In genomic region chr20:57990396-57990987, GRCh38 we compare ENCODE assay signal across 13 cellular contexts.
A peak's percentile ranks its signal among the peaks of the same experiment; 100 is the strongest.
DNase-seq lines count a peak whose midpoint lies in the region; ATAC-seq and TF ChIP-seq lines count a peak whose summit lies in the region.
"Had no signal": no experiment of that assay in that cellular context is flagged by ENCODE, and none has a peak within 500 bp of the region (broad histone marks: within the 10 kb centered on the region; RNA-seq: fewer than 3 reads in every experiment).

No MANE protein-coding gene starts in this region.

- no peaks in the 10 kb centered on the region for H3K36me3 ChIP-seq in SK-N-MC (ENCODE audit: insufficient read depth, low read length)

- no peak overlapping the region for H3K9ac ChIP-seq in SK-N-MC (ENCODE audit: insufficient read length)

- ATAC-seq in HG02588 (IDR thresholded peaks at IDR 0.05; ENCODE audit: unreplicated experiment): no peak

- intact Hi-C loops in posterior vena cava (cut with DNase I): no loop called here

- H3K4me3 ChIP-seq in SK-N-MC (peak overlapping the region; percentile 23; the same call in 1 of the 2 replicates), fibroblast of mammary gland (ENCODE audit: control insufficient read depth, low read depth, low read length) (no peak overlapping the region)

- no peaks in the 10 kb centered on the region for H3K9me3 ChIP-seq in SK-N-MC (ENCODE audit: low read depth, low read length)

- no peak for TF ChIP-seq CTCF in fibroblast of mammary gland (conservative IDR thresholded peaks at IDR 0.05; ENCODE audit: control insufficient read depth, insufficient read depth, low read depth, low read length)

- DNase-seq in ELR (ENCODE audit: low read depth): peak; percentile 57
- DNase-seq in SK-N-MC (ENCODE audit: low read depth, low spot score): no peak
- peak; percentile 52 for DNase-seq in fibroblast of mammary gland (ENCODE audit: low read depth)
- peak; percentile 86 for DNase-seq in posterior vena cava (ENCODE audit: low spot score)
- no peak for DNase-seq in NCI-H2107 (lab: John Stamatoyannopoulos, UW)
- no peak for DNase-seq in NCI-H1436 (lab: John Stamatoyannopoulos, UW)
- DNase-seq in ecto neural progenitor cell (ENCODE audit: low spot score): no peak
- DNase-seq: activated effector memory CD4-positive, alpha-beta T cell treated with anti-CD3 and anti-CD28 coated beads, Interleukin-2, amount 50 U/mL, for 16 hours; H9; NCI-H510A; stimulated activated CD4-positive, alpha-beta T cell treated with anti-CD3 and anti-CD28 coated beads, Interleukin-4, amount 100 ng/mL, for 1 hour had no signal

- H3K27ac ChIP-seq in SK-N-MC: peak overlapping the region; percentile 33; the same call in 1 of the 2 replicates
- H3K27ac ChIP-seq: C4-2B had no signal

Comparison
In these comparisons a context has a peak if more than half of its experiments do, and no peak if none do; other contexts are left out.
1. DNase-seq: peak in ELR (single experiment), fibroblast of mammary gland (single experiment) and posterior vena cava (single experiment); none in SK-N-MC (single experiment), NCI-H2107 (single experiment), NCI-H1436 (single experiment) and ecto neural progenitor cell (single experiment).